ENCODE assay signal across 14 cellular contexts in genomic region chr12:42762395-42762925, GRCh38.
"Had no signal": no experiment of that assay in that cellular context is flagged by ENCODE, and none has a peak within 500 bp of the region (broad histone marks: within the 10 kb centered on the region; RNA-seq: fewer than 3 reads in every experiment).

No MANE protein-coding gene starts in this region.

- H3K9me3 Mint-ChIP-seq: activated naive CD8-positive, alpha-beta T cell treated with anti-CD3 and anti-CD28 coated beads, Interleukin-2, amount 10 ng/mL, durations not matched to agents 7 days and 5 days; activated T-helper 1 cell treated with anti-CD3 and anti-CD28 coated beads, Interleukin-12 subunit alpha, Interleukin-12 subunit beta, Interleukin-2, Interleukin-4 antibody, amounts not matched to agents 30 ng/mL and 10 ng/mL and 1 ng/mL, durations not matched to agents 14 hours and 24 hours and 36 hours; neural crest cell had no signal

- H3K4me1 Mint-ChIP-seq: activated naive CD8-positive, alpha-beta T cell treated with anti-CD3 and anti-CD28 coated beads, Interleukin-2, amount 10 ng/mL, durations not matched to agents 7 days and 5 days had no signal

- H3K27ac Mint-ChIP-seq: activated naive CD8-positive, alpha-beta T cell treated with anti-CD3 and anti-CD28 coated beads, Interleukin-2, amount 10 ng/mL, durations not matched to agents 7 days and 5 days; activated T-helper 1 cell treated with anti-CD3 and anti-CD28 coated beads, Interleukin-12 subunit alpha, Interleukin-12 subunit beta, Interleukin-2, Interleukin-4 antibody, amounts not matched to agents 30 ng/mL and 10 ng/mL and 1 ng/mL, durations not matched to agents 14 hours and 24 hours and 36 hours had no signal

- H3K27me3 Mint-ChIP-seq: activated naive CD8-positive, alpha-beta T cell treated with anti-CD3 and anti-CD28 coated beads, Interleukin-2, amount 10 ng/mL, durations not matched to agents 7 days and 5 days had no signal

- FAIRE-seq: endothelial cell of umbilical vein had no signal

- H3K36me3 ChIP-seq: brain microvascular endothelial cell, esophagus squamous epithelium, thyroid gland had no signal

- DNase-seq: activated CD4-positive, alpha-beta T cell treated with anti-CD3 and anti-CD28 coated beads, Interleukin-2, amount 50 U/mL, for 1 hour; activated CD8-positive, alpha-beta memory T cell treated with anti-CD3 and anti-CD28 coated beads for 24 hours; activated naive CD4-positive, alpha-beta T cell; activated naive CD8-positive, alpha-beta T cell treated with anti-CD3 and anti-CD28 coated beads, Interleukin-2, amount 10 ng/mL, durations not matched to agents 7 days and 5 days; brain microvascular endothelial cell; effector CD8-positive, alpha-beta T cell; esophagus squamous epithelium; kidney glomerular epithelial cell; T-helper 9 cell; thyroid gland had no signal

- H3K27ac ChIP-seq: brain microvascular endothelial cell, esophagus squamous epithelium, thyroid gland had no signal

- H3K4me3 Mint-ChIP-seq: activated naive CD8-positive, alpha-beta T cell treated with anti-CD3 and anti-CD28 coated beads, Interleukin-2, amount 10 ng/mL, durations not matched to agents 7 days and 5 days; activated T-helper 1 cell treated with anti-CD3 and anti-CD28 coated beads, Interleukin-12 subunit alpha, Interleukin-12 subunit beta, Interleukin-2, Interleukin-4 antibody, amounts not matched to agents 30 ng/mL and 10 ng/mL and 1 ng/mL, durations not matched to agents 14 hours and 24 hours and 36 hours; neural crest cell had no signal

- H3K9me3 ChIP-seq: esophagus squamous epithelium, thyroid gland had no signal

- H3K36me3 Mint-ChIP-seq: activated naive CD8-positive, alpha-beta T cell treated with anti-CD3 and anti-CD28 coated beads, Interleukin-2, amount 10 ng/mL, durations not matched to agents 7 days and 5 days had no signal

- ATAC-seq: sciatic nerve had no signal

- H3K4me3 ChIP-seq: esophagus squamous epithelium, thyroid gland had no signal

- H3K27me3 ChIP-seq: brain microvascular endothelial cell, esophagus squamous epithelium, thyroid gland had no signal
